In genomic region chr12:47885012-47885501, GRCh38 we compare ENCODE assay signal across 1 cellular context.
TF ChIP-seq lines count a peak whose summit lies in the region.

No MANE protein-coding gene starts in this region.

TF ChIP-seq in K562, 482 proteins besides CTCF, POLR2A, EP300 and RAD21 (continued from another document and continues in another):
- TF ChIP-seq CXXC5 (CRISPR knock-in tag; IDR thresholded peaks at IDR 0.05): 0 out of 2 replicates have a peak, but pooled peaks have one; percentile 21
- no peak for TF ChIP-seq ZFPM2 (CRISPR knock-in tag; IDR thresholded peaks at IDR 0.05)
- no peak for TF ChIP-seq ZNF165 (CRISPR knock-in tag; IDR thresholded peaks at IDR 0.05; ENCODE audit: borderline replicate concordance)
- TF ChIP-seq ATF4 (CRISPR knock-in tag; IDR thresholded peaks at IDR 0.05): 0 out of 2 replicates have a peak, but pooled peaks have one; percentile 11
- TF ChIP-seq GMEB1 (CRISPR knock-in tag; IDR thresholded peaks at IDR 0.05): no peak
- no peak for TF ChIP-seq ZBTB34 (CRISPR knock-in tag; IDR thresholded peaks at IDR 0.05)
- TF ChIP-seq CBFA2T3 (IDR thresholded peaks at IDR 0.05): peak; percentile 48
- TF ChIP-seq SMARCC2 (IDR thresholded peaks at IDR 0.05; ENCODE audit: low read depth): no peak
- TF ChIP-seq XRCC3 (IDR thresholded peaks at IDR 0.05): no peak
- TF ChIP-seq MEIS2 (IDR thresholded peaks at IDR 0.05; ENCODE audit: partially characterized antibody): peak; percentile 19
- no peak for TF ChIP-seq ZNF695 (CRISPR knock-in tag; IDR thresholded peaks at IDR 0.05)
- TF ChIP-seq RBBP5 (IDR thresholded peaks at IDR 0.05; ENCODE audit: borderline replicate concordance, insufficient read depth, low read length, poor library complexity, severe bottlenecking): no peak
- no peak for TF ChIP-seq E4F1 (CRISPR knock-in tag; IDR thresholded peaks at IDR 0.05; ENCODE audit: borderline replicate concordance)
- no peak for TF ChIP-seq CHD7 (IDR thresholded peaks at IDR 0.05; ENCODE audit: low read depth, low read length)
- peak; percentile 17; the same call in 1 of the 2 replicates for TF ChIP-seq TCF3 (CRISPR knock-in tag; IDR thresholded peaks at IDR 0.05)
- TF ChIP-seq MCM3 (IDR thresholded peaks at IDR 0.05): no peak
- no peak for TF ChIP-seq ZEB2 (IDR thresholded peaks at IDR 0.05)
- no peak for TF ChIP-seq PPARD (CRISPR knock-in tag; IDR thresholded peaks at IDR 0.05)
- TF ChIP-seq MAFK (IDR thresholded peaks at IDR 0.05; ENCODE audit: low read length): no peak
- no peak for TF ChIP-seq SNRNP70 (optimal IDR thresholded peaks at IDR 0.05; ENCODE audit: low read depth, low read length)
- no peak for TF ChIP-seq ZNF41 (CRISPR knock-in tag; conservative IDR thresholded peaks at IDR 0.05)
- TF ChIP-seq HOMEZ (CRISPR knock-in tag; IDR thresholded peaks at IDR 0.05): no peak
- TF ChIP-seq SMARCB1 (IDR thresholded peaks at IDR 0.05; ENCODE audit: insufficient read length, low read depth): no peak
- no peak for TF ChIP-seq ZNF592 (IDR thresholded peaks at IDR 0.05)
- TF ChIP-seq USF2 (CRISPR knock-in tag; IDR thresholded peaks at IDR 0.05): no peak
- no peak for TF ChIP-seq KDM5B (IDR thresholded peaks at IDR 0.05; ENCODE audit: insufficient replicate concordance, low read depth, low read length)
- no peak for TF ChIP-seq GTF2F1 (IDR thresholded peaks at IDR 0.05; ENCODE audit: low read depth, low read length)
- no peak for TF ChIP-seq ZNF696 (CRISPR knock-in tag; conservative IDR thresholded peaks at IDR 0.05)
- TF ChIP-seq CHD2 (IDR thresholded peaks at IDR 0.05; ENCODE audit: low read depth, low read length): no peak
- no peak for TF ChIP-seq MCM7 (IDR thresholded peaks at IDR 0.05)
- TF ChIP-seq E2F3 (CRISPR knock-in tag; IDR thresholded peaks at IDR 0.05): no peak
- TF ChIP-seq TRIM28 (IDR thresholded peaks at IDR 0.05): no peak
- TF ChIP-seq LEF1 (IDR thresholded peaks at IDR 0.05): no peak
